Comparison of ENCODE assay signal across 1 cellular context in the genomic region with DNA sequence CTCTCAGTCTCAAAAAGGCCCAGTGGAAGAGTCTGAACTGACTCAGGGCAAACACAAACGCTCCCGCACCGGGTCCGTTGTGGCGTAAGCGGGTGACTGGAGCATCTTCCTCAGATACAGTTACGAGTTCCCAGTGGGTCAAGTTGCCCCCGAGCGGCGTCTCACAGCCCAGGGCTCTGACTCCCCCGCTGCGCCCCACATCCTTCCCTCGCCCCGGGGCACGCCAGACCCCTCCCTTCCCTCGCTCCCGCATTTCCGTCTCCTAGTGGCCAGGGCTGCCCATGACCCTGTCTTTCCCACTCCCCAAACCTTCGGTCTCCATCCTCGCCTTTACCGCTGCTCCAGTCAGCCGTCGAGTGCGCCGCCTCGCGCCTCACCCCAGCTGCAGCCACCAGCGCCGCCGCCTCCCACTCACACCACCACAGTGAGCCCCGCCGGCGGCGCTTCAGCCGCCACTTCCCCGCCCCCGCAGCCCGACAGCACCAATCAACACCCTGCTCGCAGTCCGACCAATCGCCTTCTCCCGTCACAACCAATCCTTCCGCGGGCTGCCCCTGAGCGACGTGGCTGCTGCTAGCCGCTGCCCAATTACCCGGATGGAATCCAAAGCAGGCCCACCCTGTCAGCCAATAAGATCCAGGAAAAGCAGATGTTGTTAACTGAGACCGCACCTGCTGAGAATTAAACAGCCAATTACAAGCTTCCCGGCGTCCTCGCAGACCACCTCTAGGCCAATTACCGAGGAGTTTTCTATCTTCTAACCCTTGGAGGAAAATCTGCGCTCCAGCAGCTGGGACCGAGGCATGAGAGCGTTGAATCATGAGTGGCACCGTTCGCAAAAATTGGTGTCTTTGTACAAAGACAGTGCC.
TF ChIP-seq lines count a peak whose summit lies in the region.

A gene with protein sequence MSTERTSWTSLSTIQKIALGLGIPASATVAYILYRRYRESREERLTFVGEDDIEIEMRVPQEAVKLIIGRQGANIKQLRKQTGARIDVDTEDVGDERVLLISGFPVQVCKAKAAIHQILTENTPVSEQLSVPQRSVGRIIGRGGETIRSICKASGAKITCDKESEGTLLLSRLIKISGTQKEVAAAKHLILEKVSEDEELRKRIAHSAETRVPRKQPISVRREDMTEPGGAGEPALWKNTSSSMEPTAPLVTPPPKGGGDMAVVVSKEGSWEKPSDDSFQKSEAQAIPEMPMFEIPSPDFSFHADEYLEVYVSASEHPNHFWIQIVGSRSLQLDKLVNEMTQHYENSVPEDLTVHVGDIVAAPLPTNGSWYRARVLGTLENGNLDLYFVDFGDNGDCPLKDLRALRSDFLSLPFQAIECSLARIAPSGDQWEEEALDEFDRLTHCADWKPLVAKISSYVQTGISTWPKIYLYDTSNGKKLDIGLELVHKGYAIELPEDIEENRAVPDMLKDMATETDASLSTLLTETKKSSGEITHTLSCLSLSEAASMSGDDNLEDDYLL (minus strand): TSS at position 430 of the 869 bp plus-strand sequence. CDS start 7,478 bp downstream, outside the sequence.

TF ChIP-seq in GM12878, 131 proteins besides CTCF, POLR2A, EP300 and RAD21 (continued from another document and continues in another):
- TF ChIP-seq, protein P1, sequence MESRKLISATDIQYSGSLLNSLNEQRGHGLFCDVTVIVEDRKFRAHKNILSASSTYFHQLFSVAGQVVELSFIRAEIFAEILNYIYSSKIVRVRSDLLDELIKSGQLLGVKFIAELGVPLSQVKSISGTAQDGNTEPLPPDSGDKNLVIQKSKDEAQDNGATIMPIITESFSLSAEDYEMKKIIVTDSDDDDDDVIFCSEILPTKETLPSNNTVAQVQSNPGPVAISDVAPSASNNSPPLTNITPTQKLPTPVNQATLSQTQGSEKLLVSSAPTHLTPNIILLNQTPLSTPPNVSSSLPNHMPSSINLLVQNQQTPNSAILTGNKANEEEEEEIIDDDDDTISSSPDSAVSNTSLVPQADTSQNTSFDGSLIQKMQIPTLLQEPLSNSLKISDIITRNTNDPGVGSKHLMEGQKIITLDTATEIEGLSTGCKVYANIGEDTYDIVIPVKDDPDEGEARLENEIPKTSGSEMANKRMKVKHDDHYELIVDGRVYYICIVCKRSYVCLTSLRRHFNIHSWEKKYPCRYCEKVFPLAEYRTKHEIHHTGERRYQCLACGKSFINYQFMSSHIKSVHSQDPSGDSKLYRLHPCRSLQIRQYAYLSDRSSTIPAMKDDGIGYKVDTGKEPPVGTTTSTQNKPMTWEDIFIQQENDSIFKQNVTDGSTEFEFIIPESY (IDR thresholded peaks at IDR 0.05): peak; percentile 83
- TF ChIP-seq LARP7 (IDR thresholded peaks at IDR 0.05) (no peak; the same call in 1 of the 2 replicates), SREBF2 (IDR thresholded peaks at IDR 0.05; ENCODE audit: low read length) (no peak; the same call in 1 of the 2 replicates), ASH2L (IDR thresholded peaks at IDR 0.05; ENCODE audit: borderline replicate concordance, low read depth) (no peak), ZNF384 (IDR thresholded peaks at IDR 0.05; ENCODE audit: borderline replicate concordance, low read depth, low read length) (no peak), JUND (IDR thresholded peaks at IDR 0.05; ENCODE audit: low read depth, low read length) (no peak), SUPT20H (IDR thresholded peaks at IDR 0.05; ENCODE audit: borderline replicate concordance, control insufficient read depth, low read depth, low read length) (no peak), ZSCAN29 (IDR thresholded peaks at IDR 0.05) (no peak), CHD2 (IDR thresholded peaks at IDR 0.05; ENCODE audit: borderline replicate concordance, low read depth, low read length) (peak; percentile 97), TAF1 (IDR thresholded peaks at IDR 0.05; ENCODE audit: borderline replicate concordance, low read depth, low read length) (peak; percentile 61; the same call in 1 of the 2 replicates), STAT3 (IDR thresholded peaks at IDR 0.05; ENCODE audit: low read depth, low read length) (no peak), SUZ12 (IDR thresholded peaks at IDR 0.05; ENCODE audit: unreplicated experiment) (no peak), STAT1 (conservative IDR thresholded peaks at IDR 0.05) (no peak), SIX5 (IDR thresholded peaks at IDR 0.05; ENCODE audit: low read depth, low read length, severe bottlenecking) (no peak), ZNF217 (IDR thresholded peaks at IDR 0.05) (no peak), ZNF24 (IDR thresholded peaks at IDR 0.05) (no peak), TCF3 (IDR thresholded peaks at IDR 0.05; ENCODE audit: borderline replicate concordance, insufficient read depth, low read depth, low read length) (no peak; the same call in 1 of the 2 replicates), NR2C2 (IDR thresholded peaks at IDR 0.05; ENCODE audit: borderline replicate concordance, control insufficient read depth, insufficient read length, low read depth) (no peak), POLR2AphosphoS5 (IDR thresholded peaks at IDR 0.05; ENCODE audit: low read length) (peak; percentile 42; the same call in 1 of the 2 replicates), SRF (IDR thresholded peaks at IDR 0.05; ENCODE audit: low read depth in 2 of 2, low read length in 2 of 2) (no peak), ZNF622 (IDR thresholded peaks at IDR 0.05) (no peak), FOXM1 (IDR thresholded peaks at IDR 0.05; ENCODE audit: low read depth, low read length) (peak; percentile 30; the same call in 1 of the 2 replicates), ATF7 (IDR thresholded peaks at IDR 0.05; ENCODE audit: low read depth) (no peak), TBL1XR1 (IDR thresholded peaks at IDR 0.05; ENCODE audit: low read depth, low read length) (no peak), KLF5 (IDR thresholded peaks at IDR 0.05; ENCODE audit: partially characterized antibody) (no peak)
- TF ChIP-seq, protein P2, sequence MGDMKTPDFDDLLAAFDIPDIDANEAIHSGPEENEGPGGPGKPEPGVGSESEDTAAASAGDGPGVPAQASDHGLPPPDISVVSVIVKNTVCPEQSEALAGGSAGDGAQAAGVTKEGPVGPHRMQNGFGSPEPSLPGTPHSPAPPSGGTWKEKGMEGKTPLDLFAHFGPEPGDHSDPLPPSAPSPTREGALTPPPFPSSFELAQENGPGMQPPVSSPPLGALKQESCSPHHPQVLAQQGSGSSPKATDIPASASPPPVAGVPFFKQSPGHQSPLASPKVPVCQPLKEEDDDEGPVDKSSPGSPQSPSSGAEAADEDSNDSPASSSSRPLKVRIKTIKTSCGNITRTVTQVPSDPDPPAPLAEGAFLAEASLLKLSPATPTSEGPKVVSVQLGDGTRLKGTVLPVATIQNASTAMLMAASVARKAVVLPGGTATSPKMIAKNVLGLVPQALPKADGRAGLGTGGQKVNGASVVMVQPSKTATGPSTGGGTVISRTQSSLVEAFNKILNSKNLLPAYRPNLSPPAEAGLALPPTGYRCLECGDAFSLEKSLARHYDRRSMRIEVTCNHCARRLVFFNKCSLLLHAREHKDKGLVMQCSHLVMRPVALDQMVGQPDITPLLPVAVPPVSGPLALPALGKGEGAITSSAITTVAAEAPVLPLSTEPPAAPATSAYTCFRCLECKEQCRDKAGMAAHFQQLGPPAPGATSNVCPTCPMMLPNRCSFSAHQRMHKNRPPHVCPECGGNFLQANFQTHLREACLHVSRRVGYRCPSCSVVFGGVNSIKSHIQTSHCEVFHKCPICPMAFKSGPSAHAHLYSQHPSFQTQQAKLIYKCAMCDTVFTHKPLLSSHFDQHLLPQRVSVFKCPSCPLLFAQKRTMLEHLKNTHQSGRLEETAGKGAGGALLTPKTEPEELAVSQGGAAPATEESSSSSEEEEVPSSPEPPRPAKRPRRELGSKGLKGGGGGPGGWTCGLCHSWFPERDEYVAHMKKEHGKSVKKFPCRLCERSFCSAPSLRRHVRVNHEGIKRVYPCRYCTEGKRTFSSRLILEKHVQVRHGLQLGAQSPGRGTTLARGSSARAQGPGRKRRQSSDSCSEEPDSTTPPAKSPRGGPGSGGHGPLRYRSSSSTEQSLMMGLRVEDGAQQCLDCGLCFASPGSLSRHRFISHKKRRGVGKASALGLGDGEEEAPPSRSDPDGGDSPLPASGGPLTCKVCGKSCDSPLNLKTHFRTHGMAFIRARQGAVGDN (IDR thresholded peaks at IDR 0.05): peak; percentile 44
- TF ChIP-seq, protein P3, sequence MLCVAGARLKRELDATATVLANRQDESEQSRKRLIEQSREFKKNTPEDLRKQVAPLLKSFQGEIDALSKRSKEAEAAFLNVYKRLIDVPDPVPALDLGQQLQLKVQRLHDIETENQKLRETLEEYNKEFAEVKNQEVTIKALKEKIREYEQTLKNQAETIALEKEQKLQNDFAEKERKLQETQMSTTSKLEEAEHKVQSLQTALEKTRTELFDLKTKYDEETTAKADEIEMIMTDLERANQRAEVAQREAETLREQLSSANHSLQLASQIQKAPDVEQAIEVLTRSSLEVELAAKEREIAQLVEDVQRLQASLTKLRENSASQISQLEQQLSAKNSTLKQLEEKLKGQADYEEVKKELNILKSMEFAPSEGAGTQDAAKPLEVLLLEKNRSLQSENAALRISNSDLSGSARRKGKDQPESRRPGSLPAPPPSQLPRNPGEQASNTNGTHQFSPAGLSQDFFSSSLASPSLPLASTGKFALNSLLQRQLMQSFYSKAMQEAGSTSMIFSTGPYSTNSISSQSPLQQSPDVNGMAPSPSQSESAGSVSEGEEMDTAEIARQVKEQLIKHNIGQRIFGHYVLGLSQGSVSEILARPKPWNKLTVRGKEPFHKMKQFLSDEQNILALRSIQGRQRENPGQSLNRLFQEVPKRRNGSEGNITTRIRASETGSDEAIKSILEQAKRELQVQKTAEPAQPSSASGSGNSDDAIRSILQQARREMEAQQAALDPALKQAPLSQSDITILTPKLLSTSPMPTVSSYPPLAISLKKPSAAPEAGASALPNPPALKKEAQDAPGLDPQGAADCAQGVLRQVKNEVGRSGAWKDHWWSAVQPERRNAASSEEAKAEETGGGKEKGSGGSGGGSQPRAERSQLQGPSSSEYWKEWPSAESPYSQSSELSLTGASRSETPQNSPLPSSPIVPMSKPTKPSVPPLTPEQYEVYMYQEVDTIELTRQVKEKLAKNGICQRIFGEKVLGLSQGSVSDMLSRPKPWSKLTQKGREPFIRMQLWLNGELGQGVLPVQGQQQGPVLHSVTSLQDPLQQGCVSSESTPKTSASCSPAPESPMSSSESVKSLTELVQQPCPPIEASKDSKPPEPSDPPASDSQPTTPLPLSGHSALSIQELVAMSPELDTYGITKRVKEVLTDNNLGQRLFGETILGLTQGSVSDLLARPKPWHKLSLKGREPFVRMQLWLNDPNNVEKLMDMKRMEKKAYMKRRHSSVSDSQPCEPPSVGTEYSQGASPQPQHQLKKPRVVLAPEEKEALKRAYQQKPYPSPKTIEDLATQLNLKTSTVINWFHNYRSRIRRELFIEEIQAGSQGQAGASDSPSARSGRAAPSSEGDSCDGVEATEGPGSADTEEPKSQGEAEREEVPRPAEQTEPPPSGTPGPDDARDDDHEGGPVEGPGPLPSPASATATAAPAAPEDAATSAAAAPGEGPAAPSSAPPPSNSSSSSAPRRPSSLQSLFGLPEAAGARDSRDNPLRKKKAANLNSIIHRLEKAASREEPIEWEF (IDR thresholded peaks at IDR 0.05; ENCODE audit: insufficient replicate concordance, low read depth, low read length): no peak
- TF ChIP-seq, protein P4, sequence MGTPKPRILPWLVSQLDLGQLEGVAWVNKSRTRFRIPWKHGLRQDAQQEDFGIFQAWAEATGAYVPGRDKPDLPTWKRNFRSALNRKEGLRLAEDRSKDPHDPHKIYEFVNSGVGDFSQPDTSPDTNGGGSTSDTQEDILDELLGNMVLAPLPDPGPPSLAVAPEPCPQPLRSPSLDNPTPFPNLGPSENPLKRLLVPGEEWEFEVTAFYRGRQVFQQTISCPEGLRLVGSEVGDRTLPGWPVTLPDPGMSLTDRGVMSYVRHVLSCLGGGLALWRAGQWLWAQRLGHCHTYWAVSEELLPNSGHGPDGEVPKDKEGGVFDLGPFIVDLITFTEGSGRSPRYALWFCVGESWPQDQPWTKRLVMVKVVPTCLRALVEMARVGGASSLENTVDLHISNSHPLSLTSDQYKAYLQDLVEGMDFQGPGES (IDR thresholded peaks at IDR 0.05): peak; percentile 96
- TF ChIP-seq, protein P5, sequence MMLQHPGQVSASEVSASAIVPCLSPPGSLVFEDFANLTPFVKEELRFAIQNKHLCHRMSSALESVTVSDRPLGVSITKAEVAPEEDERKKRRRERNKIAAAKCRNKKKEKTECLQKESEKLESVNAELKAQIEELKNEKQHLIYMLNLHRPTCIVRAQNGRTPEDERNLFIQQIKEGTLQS (IDR thresholded peaks at IDR 0.05; ENCODE audit: borderline replicate concordance, extremely low read depth, low read depth, low read length): no peak
- TF ChIP-seq, protein P6, sequence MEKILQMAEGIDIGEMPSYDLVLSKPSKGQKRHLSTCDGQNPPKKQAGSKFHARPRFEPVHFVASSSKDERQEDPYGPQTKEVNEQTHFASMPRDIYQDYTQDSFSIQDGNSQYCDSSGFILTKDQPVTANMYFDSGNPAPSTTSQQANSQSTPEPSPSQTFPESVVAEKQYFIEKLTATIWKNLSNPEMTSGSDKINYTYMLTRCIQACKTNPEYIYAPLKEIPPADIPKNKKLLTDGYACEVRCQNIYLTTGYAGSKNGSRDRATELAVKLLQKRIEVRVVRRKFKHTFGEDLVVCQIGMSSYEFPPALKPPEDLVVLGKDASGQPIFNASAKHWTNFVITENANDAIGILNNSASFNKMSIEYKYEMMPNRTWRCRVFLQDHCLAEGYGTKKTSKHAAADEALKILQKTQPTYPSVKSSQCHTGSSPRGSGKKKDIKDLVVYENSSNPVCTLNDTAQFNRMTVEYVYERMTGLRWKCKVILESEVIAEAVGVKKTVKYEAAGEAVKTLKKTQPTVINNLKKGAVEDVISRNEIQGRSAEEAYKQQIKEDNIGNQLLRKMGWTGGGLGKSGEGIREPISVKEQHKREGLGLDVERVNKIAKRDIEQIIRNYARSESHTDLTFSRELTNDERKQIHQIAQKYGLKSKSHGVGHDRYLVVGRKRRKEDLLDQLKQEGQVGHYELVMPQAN (conservative IDR thresholded peaks at IDR 0.05): no peak
- TF ChIP-seq, protein P7, sequence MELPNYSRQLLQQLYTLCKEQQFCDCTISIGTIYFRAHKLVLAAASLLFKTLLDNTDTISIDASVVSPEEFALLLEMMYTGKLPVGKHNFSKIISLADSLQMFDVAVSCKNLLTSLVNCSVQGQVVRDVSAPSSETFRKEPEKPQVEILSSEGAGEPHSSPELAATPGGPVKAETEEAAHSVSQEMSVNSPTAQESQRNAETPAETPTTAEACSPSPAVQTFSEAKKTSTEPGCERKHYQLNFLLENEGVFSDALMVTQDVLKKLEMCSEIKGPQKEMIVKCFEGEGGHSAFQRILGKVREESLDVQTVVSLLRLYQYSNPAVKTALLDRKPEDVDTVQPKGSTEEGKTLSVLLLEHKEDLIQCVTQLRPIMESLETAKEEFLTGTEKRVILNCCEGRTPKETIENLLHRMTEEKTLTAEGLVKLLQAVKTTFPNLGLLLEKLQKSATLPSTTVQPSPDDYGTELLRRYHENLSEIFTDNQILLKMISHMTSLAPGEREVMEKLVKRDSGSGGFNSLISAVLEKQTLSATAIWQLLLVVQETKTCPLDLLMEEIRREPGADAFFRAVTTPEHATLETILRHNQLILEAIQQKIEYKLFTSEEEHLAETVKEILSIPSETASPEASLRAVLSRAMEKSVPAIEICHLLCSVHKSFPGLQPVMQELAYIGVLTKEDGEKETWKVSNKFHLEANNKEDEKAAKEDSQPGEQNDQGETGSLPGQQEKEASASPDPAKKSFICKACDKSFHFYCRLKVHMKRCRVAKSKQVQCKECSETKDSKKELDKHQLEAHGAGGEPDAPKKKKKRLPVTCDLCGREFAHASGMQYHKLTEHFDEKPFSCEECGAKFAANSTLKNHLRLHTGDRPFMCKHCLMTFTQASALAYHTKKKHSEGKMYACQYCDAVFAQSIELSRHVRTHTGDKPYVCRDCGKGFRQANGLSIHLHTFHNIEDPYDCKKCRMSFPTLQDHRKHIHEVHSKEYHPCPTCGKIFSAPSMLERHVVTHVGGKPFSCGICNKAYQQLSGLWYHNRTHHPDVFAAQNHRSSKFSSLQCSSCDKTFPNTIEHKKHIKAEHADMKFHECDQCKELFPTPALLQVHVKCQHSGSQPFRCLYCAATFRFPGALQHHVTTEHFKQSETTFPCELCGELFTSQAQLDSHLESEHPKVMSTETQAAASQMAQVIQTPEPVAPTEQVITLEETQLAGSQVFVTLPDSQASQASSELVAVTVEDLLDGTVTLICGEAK (IDR thresholded peaks at IDR 0.05; ENCODE audit: borderline replicate concordance): peak; percentile 48; the same call in 1 of the 2 replicates
